37 cellular contexts compared by ENCODE assay signal in the genomic region with DNA sequence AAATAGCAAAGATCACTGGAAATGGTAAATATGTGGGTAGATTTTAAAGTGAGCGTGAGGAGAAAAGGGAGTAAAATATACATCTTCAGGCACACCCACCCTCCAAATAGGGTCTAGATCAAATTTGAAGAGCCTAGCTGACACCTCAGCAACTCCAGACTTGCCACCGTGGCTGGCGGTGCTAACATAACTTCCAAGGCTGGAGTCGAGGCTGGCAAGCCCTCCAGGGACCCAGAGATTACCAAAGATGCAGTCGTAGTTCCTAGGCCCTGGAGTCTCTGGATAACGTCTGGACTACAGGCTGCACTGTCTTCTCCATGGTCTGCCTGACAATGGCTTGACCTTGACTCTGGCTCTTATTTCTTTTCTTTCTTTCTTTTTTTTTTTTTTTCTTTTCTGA. TPM values are rescaled to one million over a fixed set of nuclear protein-coding genes. Genes with fewer than 3 reads are reported as not detected.
"Had no signal": no experiment of that assay in that cellular context is flagged by ENCODE, and none has a peak within 500 bp of the region (broad histone marks: within the 10 kb centered on the region; RNA-seq: fewer than 3 reads in every experiment).

No MANE protein-coding gene starts in this region.

- ATAC-seq: activated naive CD8-positive, alpha-beta T cell treated with anti-CD3 and anti-CD28 coated beads, Interleukin-2, amount 50 U/mL, for 24 hours; activated T-cell treated with anti-CD3 and anti-CD28 coated beads, Interleukin-2, amount 50 U/mL, for 4 hours; PC-3; Right ventricle myocardium inferior; SK-N-SH treated with all-trans-retinoic acid at 6 μM for 48 hours had no signal

- H3K9me3 Mint-ChIP-seq: activated CD4-positive, alpha-beta memory T cell treated with anti-CD3 and anti-CD28 coated beads for 36 hours had no signal

- H3K36me3 ChIP-seq: brain microvascular endothelial cell had no signal

- H3K4me3 Mint-ChIP-seq: activated CD4-positive, alpha-beta memory T cell treated with anti-CD3 and anti-CD28 coated beads for 36 hours; activated naive CD4-positive, alpha-beta T cell treated with anti-CD3 and anti-CD28 coated beads, Interleukin-2, amount 10 ng/mL, durations not matched to agents 7 days and 5 days; activated naive CD8-positive, alpha-beta T cell; activated naive CD8-positive, alpha-beta T cell treated with anti-CD3 and anti-CD28 coated beads, Interleukin-2, amount 50 U/mL, for 24 hours; activated T-cell treated with anti-CD3 and anti-CD28 coated beads, Interleukin-2, amount 50 U/mL, for 4 hours; activated T-helper 1 cell treated with anti-CD3 and anti-CD28 coated beads, Interleukin-12 subunit alpha, Interleukin-12 subunit beta, Interleukin-2, Interleukin-4 antibody, amounts not matched to agents 30 ng/mL and 10 ng/mL and 1 ng/mL, durations not matched to agents 14 hours and 24 hours and 36 hours had no signal

- DNase-seq: activated B cell treated with CpG ODN at 0.5 μM for 24 hours; activated CD4-positive, alpha-beta memory T cell treated with anti-CD3 and anti-CD28 coated beads for 36 hours; activated CD4-positive, alpha-beta T cell treated with anti-CD3 and anti-CD28 coated beads for 4 hours; activated CD4-positive, alpha-beta T cell treated with anti-CD3 and anti-CD28 coated beads, Interleukin-2, amount 50 U/mL, for 1 hour; activated CD4-positive, CD25-positive, alpha-beta regulatory T cell treated with anti-CD3 and anti-CD28 coated beads, Interleukin-2, amount 50 U/mL, for 72 hours; activated CD8-positive, alpha-beta memory T cell treated with anti-CD3 and anti-CD28 coated beads, Interleukin-2, amount 50 U/mL, for 4 hours; activated gamma-delta T cell treated with Interleukin-2 at 50 U/mL for 16 hours; activated naive CD4-positive, alpha-beta T cell treated with anti-CD3 and anti-CD28 coated beads, Interleukin-2, amount 10 ng/mL, durations not matched to agents 7 days and 5 days; activated naive CD8-positive, alpha-beta T cell treated with anti-CD3 and anti-CD28 coated beads, Interleukin-2, amount 50 U/mL, for 24 hours; activated T-cell treated with anti-CD3 and anti-CD28 coated beads for 4 hours; activated T-cell treated with anti-CD3 and anti-CD28 coated beads, Interleukin-2, amount 50 U/mL, for 4 hours; anterior cingulate cortex; brain microvascular endothelial cell; central memory CD4-positive, alpha-beta T cell; NCI-H1105; NCI-H1417 treated with DMSO at 0.1 percent for 48 hours; NCI-H187 treated with DMSO at 0.1 percent for 48 hours; NCI-H2081; NCI-H2171 treated with DMSO at 0.1 percent for 48 hours; NCI-H2227 treated with DMSO at 0.1 percent for 48 hours; NCI-H446 treated with DMSO at 0.1 percent for 48 hours; NCI-H524; NCI-H69; NCI-H82; PC-3; SIG-M5; SW 1271; T-helper 1 cell; T-helper 2 cell; T-helper 9 cell had no signal

- FAIRE-seq: RCC 7860 had no signal

- H3K27ac ChIP-seq: RWPE1, VCaP had no signal

- H3K27ac Mint-ChIP-seq: activated B cell treated with CpG ODN at 0.5 μM for 24 hours; activated CD4-positive, alpha-beta memory T cell treated with anti-CD3 and anti-CD28 coated beads for 36 hours; activated naive CD4-positive, alpha-beta T cell treated with anti-CD3 and anti-CD28 coated beads, Interleukin-2, amount 10 ng/mL, durations not matched to agents 7 days and 5 days; activated naive CD8-positive, alpha-beta T cell; activated naive CD8-positive, alpha-beta T cell treated with anti-CD3 and anti-CD28 coated beads, Interleukin-2, amount 50 U/mL, for 24 hours; activated T-helper 1 cell treated with anti-CD3 and anti-CD28 coated beads, Interleukin-12 subunit alpha, Interleukin-12 subunit beta, Interleukin-2, Interleukin-4 antibody, amounts not matched to agents 30 ng/mL and 10 ng/mL and 1 ng/mL, durations not matched to agents 14 hours and 24 hours and 36 hours had no signal

- H3K36me3 Mint-ChIP-seq: activated CD4-positive, alpha-beta memory T cell treated with anti-CD3 and anti-CD28 coated beads for 36 hours; activated naive CD4-positive, alpha-beta T cell treated with anti-CD3 and anti-CD28 coated beads, Interleukin-2, amount 10 ng/mL, durations not matched to agents 7 days and 5 days had no signal

- H3K27me3 ChIP-seq: brain microvascular endothelial cell had no signal

RNA-seq across cellular contexts. Expression of gene TUBB2B, which starts 22.5 kb away (rescaled TPM):
- total RNA-seq: activated B cell treated with CpG ODN at 0.5 μM for 24 hours had no signal
